18 cellular contexts compared by ENCODE assay signal in genomic region chr14:90663680-90664079, GRCh38.
"Had no signal": no experiment of that assay in that cellular context is flagged by ENCODE, and none has a peak within 500 bp of the region (broad histone marks: within the 10 kb centered on the region; RNA-seq: fewer than 3 reads in every experiment).

No MANE protein-coding gene starts in this region.

- H3K27ac Mint-ChIP-seq: immature natural killer cell had no signal

- H3K36me3 ChIP-seq: cardiac muscle cell, prostate gland, tibial artery, upper lobe of right lung, vagina had no signal

- H3K9me3 ChIP-seq: esophagus muscularis mucosa, gastroesophageal sphincter, prostate gland, tibial artery, upper lobe of right lung, vagina had no signal

- H3K9me3 Mint-ChIP-seq: immature natural killer cell had no signal

- H3K9ac ChIP-seq: parathyroid adenoma had no signal

- DNase-seq: cortex of kidney; effector memory CD4-positive, alpha-beta T cell; glutamatergic neuron; immature natural killer cell; kidney; naive B cell; small intestine; stimulated activated CD4-positive, alpha-beta T cell treated with anti-CD3 and anti-CD28 coated beads, Interleukin-12 subunit alpha, Interleukin-12 subunit beta, amount 100 ng/mL, for 4 hours; stimulated activated naive CD4-positive, alpha-beta T cell treated with Interleukin-2 at 50 U/mL for 16 hours; tibial artery; upper lobe of right lung had no signal

- H3K36me3 Mint-ChIP-seq: immature natural killer cell, naive B cell had no signal

- H3K27ac ChIP-seq: cardiac muscle cell, epithelial cell of prostate, parathyroid adenoma, prostate gland, tibial artery, upper lobe of right lung, vagina had no signal

- ATAC-seq: gastroesophageal sphincter, upper lobe of right lung had no signal

- H3K4me3 ChIP-seq: cardiac muscle cell, esophagus muscularis mucosa, gastroesophageal sphincter, prostate gland, tibial artery, upper lobe of right lung, vagina had no signal

- H3K4me1 ChIP-seq: prostate gland, vagina had no signal

- H3K27me3 ChIP-seq: cardiac muscle cell, esophagus muscularis mucosa, gastroesophageal sphincter, tibial artery, upper lobe of right lung, vagina had no signal
